In genomic region chr3:141603473-141604035, GRCh38 we compare ENCODE assay signal across 27 cellular contexts.
DNase-seq lines count a peak whose midpoint lies in the region; ATAC-seq and TF ChIP-seq lines count a peak whose summit lies in the region.
"Had no signal": no experiment of that assay in that cellular context is flagged by ENCODE, and none has a peak within 500 bp of the region (broad histone marks: within the 10 kb centered on the region; RNA-seq: fewer than 3 reads in every experiment).

No MANE protein-coding gene starts in this region.

- 100% methylated on average over 3 of the region's 3 CpGs for WGBS in mammary epithelial cell (ENCODE audit: low coverage, missing lambda C conversion rate)

- DNase-seq in mammary epithelial cell (peak; percentile 49), MCF 10A (ENCODE audit: unreplicated experiment) (no peak), activated B cell treated with CpG ODN at 0.5 μM for 24 hours (no peak), foreskin melanocyte (peak; percentile 3), DMS53 (lab: John Stamatoyannopoulos, UW) (no peak)
- no peak for DNase-seq in stimulated activated CD4-positive, alpha-beta T cell treated with anti-CD3 and anti-CD28 coated beads, Interleukin-15, amount 100 ng/mL, for 24 hours
- DNase-seq: activated naive CD4-positive, alpha-beta T cell treated with anti-CD3 and anti-CD28 coated beads for 36 hours; activated T-cell treated with anti-CD3 and anti-CD28 coated beads, Interleukin-2, amount 50 U/mL, for 72 hours; aorta; Caco-2; caudate nucleus; cortex of kidney; DMS79; GF-D8; hypothalamus; left ventricle myocardium inferior; naive B cell; NCI-H1417 treated with DMSO at 0.1 percent for 48 hours; NCI-H774; SJCRH30; stimulated activated CD8-positive, alpha-beta memory T cell treated with anti-CD3 and anti-CD28 coated beads, Interleukin-4, amount 100 ng/mL, for 48 hours; trophoblast cell had no signal

- ATAC-seq in activated B cell treated with CpG ODN at 0.5 μM for 24 hours (ENCODE audit: low read depth) (no peak), HG03442 (IDR thresholded peaks at IDR 0.05; ENCODE audit: unreplicated experiment) (no peak)

- H3K9me3 Mint-ChIP-seq in MCF 10A (ENCODE audit: unreplicated experiment) (no peaks in the 10 kb centered on the region), activated B cell treated with CpG ODN at 0.5 μM for 24 hours (peaks cover 7% of the 10 kb centered on the region)

- CTCF ChIA-PET in mammary epithelial cell (lab: Charles Lee; ENCODE audit: low non-redundant PET) (no interaction called here), MCF 10A (lab: Yijun Ruan, JAX) (interaction anchor here (0.7 kb wide), 1 partner anchor 28 kb away, joined by 3 read pairs; no protein-coding TSS in a partner anchor), activated B cell treated with CpG ODN at 0.5 μM for 24 hours (lab: Charles Lee) (no interaction called here)

- no peaks in the 10 kb centered on the region for H3K79me2 ChIP-seq in mammary epithelial cell (ENCODE audit: insufficient read depth, low read length)

- no peaks in the 10 kb centered on the region for H3K27me3 ChIP-seq in mammary epithelial cell (ENCODE audit: insufficient read depth, low read length)
- H3K27me3 ChIP-seq: BLaER1, SJCRH30 had no signal

- no peak overlapping the region for H3K4me3 Mint-ChIP-seq in MCF 10A (ENCODE audit: unreplicated experiment)
- H3K4me3 Mint-ChIP-seq in activated B cell treated with CpG ODN at 0.5 μM for 24 hours: no peak overlapping the region
- H3K4me3 Mint-ChIP-seq: activated naive CD4-positive, alpha-beta T cell treated with anti-CD3 and anti-CD28 coated beads for 36 hours; activated T-cell treated with anti-CD3 and anti-CD28 coated beads, Interleukin-2, amount 50 U/mL, for 72 hours; naive B cell; T-helper 1 cell treated with Interleukin-12 subunit alpha and Interleukin-12 subunit beta and Interleukin-4 antibody, amounts not matched to agents 30 μg/mL and 1 μg/mL, for 36 hours had no signal

- peaks cover 8% of the 10 kb centered on the region for H3K36me3 ChIP-seq in mammary epithelial cell (ENCODE audit: insufficient read depth, low read length)
- H3K36me3 ChIP-seq: HAP-1 had no signal

- no peaks in the 10 kb centered on the region for H4K20me1 ChIP-seq in mammary epithelial cell (ENCODE audit: insufficient read depth, low read length)
- H4K20me1 ChIP-seq: BLaER1 had no signal

- BruUV-seq in mammary epithelial cell (replicated peaks; lab: Mats Ljungman, UMichigan) (no TSS peak), MCF 10A (replicated peaks; lab: Mats Ljungman, UMichigan) (no TSS peak)

- dilution Hi-C loops in mammary epithelial cell (cut with HindIII; ENCODE audit: low sequenced_read_pairs): no loop called here

- H3K27ac ChIP-seq in mammary epithelial cell (ENCODE audit: insufficient read depth, low read depth, low read length): no peak overlapping the region
- H3K27ac ChIP-seq: BLaER1, KMS-11, left ventricle myocardium inferior, SJCRH30 had no signal

- in situ Hi-C loops in mammary epithelial cell (cut with MboI; ENCODE audit: low sequenced_read_pairs in 2 of 2): loop anchor here in 1 of 2 donors (25.0 kb wide), 1 partner anchor 309 kb away; no protein-coding TSS in a partner anchor

- POLR2A ChIA-PET in MCF 10A (lab: Yijun Ruan, JAX) (no interaction called here), activated B cell treated with CpG ODN at 0.5 μM for 24 hours (lab: Charles Lee) (no interaction called here)

- H3K4me1 Mint-ChIP-seq in MCF 10A (ENCODE audit: insufficient read depth, unreplicated experiment): peaks cover 6% of the 10 kb centered on the region
- H3K4me1 Mint-ChIP-seq in activated B cell treated with CpG ODN at 0.5 μM for 24 hours: no peaks in the 10 kb centered on the region

- H3K9ac ChIP-seq in mammary epithelial cell (ENCODE audit: insufficient read depth, low read length): no peak overlapping the region
- H3K9ac ChIP-seq: BLaER1, KMS-11 had no signal

- no peaks in the 10 kb centered on the region for H3K9me3 ChIP-seq in mammary epithelial cell (replicated peaks; ENCODE audit: insufficient read depth, low read length)
- H3K9me3 ChIP-seq: HAP-1 had no signal

- no peak overlapping the region for H3K4me2 ChIP-seq in mammary epithelial cell (ENCODE audit: insufficient read depth, low read depth, low read length)
- H3K4me2 ChIP-seq: BLaER1, KMS-11 had no signal

- peaks cover 30% of the 10 kb centered on the region for H3K36me3 Mint-ChIP-seq in MCF 10A (ENCODE audit: insufficient read depth, unreplicated experiment)
- H3K36me3 Mint-ChIP-seq in activated B cell treated with CpG ODN at 0.5 μM for 24 hours (ENCODE audit: low read depth): peaks cover 61% of the 10 kb centered on the region

- no peak overlapping the region for H2AFZ ChIP-seq in mammary epithelial cell (ENCODE audit: low read depth, low read length)

- no peaks in the 10 kb centered on the region for H3K4me1 ChIP-seq in mammary epithelial cell (ENCODE audit: insufficient read depth, low read length)
- H3K4me1 ChIP-seq: BLaER1, Caco-2, HAP-1, SJCRH30 had no signal

- TF ChIP-seq CTCF in mammary epithelial cell (conservative IDR thresholded peaks at IDR 0.05 in 1 of 2, IDR thresholded peaks at IDR 0.05 in 1 of 2; ENCODE audit: extremely low read depth in 1 of 2, insufficient read depth in 1 of 2, low read depth in 1 of 2, low read length in 2 of 2) (no peak), MCF 10A (IDR thresholded peaks at IDR 0.05; ENCODE audit: unreplicated experiment) (no peak), activated B cell treated with CpG ODN at 0.5 μM for 24 hours (IDR thresholded peaks at IDR 0.05) (no peak)

- intact Hi-C loops in mammary epithelial cell (cut with micrococcal nuclease) (loop anchor here (1.0 kb wide), 1 partner anchor 42 kb away; no protein-coding TSS in a partner anchor), MCF 10A (cut with micrococcal nuclease) (no loop called here), activated B cell treated with CpG ODN at 0.5 μM for 24 hours (cut with micrococcal nuclease) (no loop called here)

- H3K4me3 ChIP-seq in mammary epithelial cell (replicated peaks in 1 of 3; ENCODE audit: insufficient read depth in 1 of 3, low read depth in 2 of 3, low read length in 3 of 3): no peak overlapping the region
- H3K4me3 ChIP-seq: BLaER1, HAP-1, left ventricle myocardium inferior, SJCRH30 had no signal

- H3K27me3 Mint-ChIP-seq in MCF 10A (ENCODE audit: insufficient read depth, unreplicated experiment) (no peaks in the 10 kb centered on the region), activated B cell treated with CpG ODN at 0.5 μM for 24 hours (no peaks in the 10 kb centered on the region)
- H3K27me3 Mint-ChIP-seq: naive B cell had no signal

- no peak overlapping the region for H3K27ac Mint-ChIP-seq in MCF 10A (ENCODE audit: low read depth, unreplicated experiment)
- peak overlapping the region; percentile 2 for H3K27ac Mint-ChIP-seq in activated B cell treated with CpG ODN at 0.5 μM for 24 hours
- H3K27ac Mint-ChIP-seq: activated naive CD4-positive, alpha-beta T cell treated with anti-CD3 and anti-CD28 coated beads for 36 hours; T-helper 1 cell treated with Interleukin-12 subunit alpha and Interleukin-12 subunit beta and Interleukin-4 antibody, amounts not matched to agents 30 μg/mL and 1 μg/mL, for 36 hours had no signal

Comparison
In these comparisons a context has a peak if more than half of its experiments do, and no peak if none do; other contexts are left out.
1. DNase-seq: peak in mammary epithelial cell (single experiment) and foreskin melanocyte (single experiment); none in MCF 10A (single experiment), activated B cell treated with CpG ODN at 0.5 μM for 24 hours (single experiment), DMS53 (single experiment) and stimulated activated CD4-positive, alpha-beta T cell treated with anti-CD3 and anti-CD28 coated beads, Interleukin-15, amount 100 ng/mL, for 24 hours (single experiment).